8 cellular contexts compared by ENCODE assay signal in the genomic region with DNA sequence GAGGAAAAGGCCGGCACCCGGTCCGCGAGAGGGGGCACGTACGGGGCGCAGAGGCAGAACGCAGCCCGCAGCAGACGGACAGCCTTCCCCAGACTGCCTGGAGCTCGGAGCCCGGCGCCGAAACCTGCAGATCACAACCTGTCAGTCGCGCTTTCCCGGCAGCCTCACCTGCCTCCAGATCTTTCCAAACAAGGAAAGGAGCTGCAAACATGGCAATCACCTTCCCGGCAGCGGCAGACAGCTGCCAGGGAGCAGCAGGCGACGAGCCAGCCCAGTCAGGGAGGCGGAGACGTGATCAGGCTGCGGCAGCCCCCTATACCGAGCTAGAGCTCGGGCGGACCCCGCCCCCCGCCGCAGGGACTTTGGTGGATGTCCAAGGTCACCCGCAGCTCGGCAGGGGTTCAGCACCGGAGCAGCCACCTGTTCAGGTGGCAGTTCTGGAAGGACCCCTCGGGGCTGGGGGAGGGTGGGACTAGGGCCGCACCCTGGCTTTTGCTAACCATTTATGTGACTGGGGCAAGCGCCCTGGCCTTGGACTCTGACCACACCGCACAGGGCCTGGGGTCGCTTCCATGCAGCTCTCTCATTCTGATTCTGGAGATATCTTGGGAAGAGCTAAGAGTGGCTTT.
DNase-seq lines count a peak whose midpoint lies in the region; ATAC-seq, FAIRE-seq and TF ChIP-seq lines count a peak whose summit lies in the region.

No MANE protein-coding gene starts in this region.

- H3K9me3 ChIP-seq in neural cell (ENCODE audit: low read length) = no peaks in the 10 kb centered on the region

- no peak for FAIRE-seq in GM12891 (lab: Jason Lieb, UNC)

- peak; percentile 96 for TF ChIP-seq EP300 in neural cell (conservative IDR thresholded peaks at IDR 0.05; ENCODE audit: poor library complexity, severe bottlenecking)

- H3K27me3 ChIP-seq in neural cell (ENCODE audit: insufficient read depth, low read depth, low read length) = no peaks in the 10 kb centered on the region

- peak overlapping the region in 3 of 7 donors; percentile 4 to 74 (median 43) for H3K27ac Mint-ChIP-seq in CD14-positive monocyte
- no peak overlapping the region for H3K27ac Mint-ChIP-seq in activated CD4-positive, alpha-beta memory T cell treated with anti-CD3 and anti-CD28 coated beads for 36 hours

- H3K36me3 ChIP-seq in neural cell (ENCODE audit: insufficient read depth, low read length) = no peaks in the 10 kb centered on the region

- peaks cover 9 to 17% (median 17%) of the 10 kb centered on the region in 3 donors for H3K27me3 Mint-ChIP-seq in CD14-positive monocyte (ENCODE audit: low read depth in 3 of 3)
- H3K27me3 Mint-ChIP-seq in activated CD4-positive, alpha-beta memory T cell treated with anti-CD3 and anti-CD28 coated beads for 36 hours = peaks cover 53% of the 10 kb centered on the region

- H3K4me3 ChIP-seq in epithelial cell of esophagus (ENCODE audit: low read length) (peak overlapping the region; percentile 45), neural cell (ENCODE audit: low read length) (peak overlapping the region; percentile 78)

- H3K9ac ChIP-seq in neural cell (ENCODE audit: low read length) = peak overlapping the region; percentile 98

- POLR2A ChIA-PET in activated CD4-positive, alpha-beta memory T cell treated with anti-CD3 and anti-CD28 coated beads for 36 hours (lab: Charles Lee) = no interaction called here

- no peaks in the 10 kb centered on the region for H3K79me2 ChIP-seq in neural cell (replicated peaks; ENCODE audit: insufficient read depth, low read length)

- H3K27ac ChIP-seq in neural cell (ENCODE audit: low read length) = peak overlapping the region; percentile 97

- peaks cover 35% of the 10 kb centered on the region for H3K4me1 Mint-ChIP-seq in CD14-positive monocyte
- peaks cover 9% of the 10 kb centered on the region for H3K4me1 Mint-ChIP-seq in activated CD4-positive, alpha-beta memory T cell treated with anti-CD3 and anti-CD28 coated beads for 36 hours (ENCODE audit: low read depth)

- no peak for ATAC-seq in HG03025 (IDR thresholded peaks at IDR 0.05; ENCODE audit: low FRiP score, unreplicated experiment)

- H2AFZ ChIP-seq in neural cell (ENCODE audit: low read depth, low read length) = peak overlapping the region; percentile 60

- no peaks in the 10 kb centered on the region for H3F3A ChIP-seq in neural cell (ENCODE audit: insufficient read depth, low read length, poor library complexity, severe bottlenecking)

- TF ChIP-seq RAD21 in neural cell (conservative IDR thresholded peaks at IDR 0.05) = no peak

- H3K36me3 Mint-ChIP-seq in CD14-positive monocyte = no peaks in the 10 kb centered on the region
- H3K36me3 Mint-ChIP-seq in activated CD4-positive, alpha-beta memory T cell treated with anti-CD3 and anti-CD28 coated beads for 36 hours = no peaks in the 10 kb centered on the region

- TF ChIP-seq CTCF in CD14-positive monocyte (IDR thresholded peaks at IDR 0.05) (no peak), epithelial cell of esophagus (IDR thresholded peaks at IDR 0.05; ENCODE audit: insufficient read depth, low read depth, low read length, missing control alignments) (no peak), neural cell (IDR thresholded peaks at IDR 0.05; ENCODE audit: poor library complexity, severe bottlenecking) (no peak)

- no peak for TF ChIP-seq POLR2A in GM12891 (IDR thresholded peaks at IDR 0.05; ENCODE audit: low read depth, low read length)

- no peaks in the 10 kb centered on the region for H3K9me2 ChIP-seq in neural cell (ENCODE audit: insufficient read depth, low read length)

- peaks cover 2 to 17% (median 8%) of the 10 kb centered on the region in 7 donors for H3K9me3 Mint-ChIP-seq in CD14-positive monocyte
- no peaks in the 10 kb centered on the region for H3K9me3 Mint-ChIP-seq in activated CD4-positive, alpha-beta memory T cell treated with anti-CD3 and anti-CD28 coated beads for 36 hours

- CTCF ChIA-PET in activated CD4-positive, alpha-beta memory T cell treated with anti-CD3 and anti-CD28 coated beads for 36 hours (lab: Charles Lee) = no interaction called here

- no peaks in the 10 kb centered on the region for H4K20me1 ChIP-seq in neural cell (ENCODE audit: insufficient read depth)

- H3K4me3 Mint-ChIP-seq in CD14-positive monocyte = peak overlapping the region; percentile 83 to 93
- H3K4me3 Mint-ChIP-seq in activated CD4-positive, alpha-beta memory T cell treated with anti-CD3 and anti-CD28 coated beads for 36 hours = no peak overlapping the region

- H3K4me2 ChIP-seq in neural cell (ENCODE audit: low read length) = peak overlapping the region; percentile 78

- DNase-seq in CD14-positive monocyte (ENCODE audit: low spot score) (no peak), NCI-H345 (lab: John Stamatoyannopoulos, UW) (peak; percentile 49), epithelial cell of esophagus (ENCODE audit: low read depth) (peak; percentile 76), GM12891 (ENCODE audit: insufficient read length, low spot score) (no peak)
- no peak for DNase-seq in activated CD4-positive, alpha-beta memory T cell treated with anti-CD3 and anti-CD28 coated beads for 36 hours
- no peak for DNase-seq in activated CD4-positive, CD25-positive, alpha-beta regulatory T cell (lab: John Stamatoyannopoulos, UW)

- intact Hi-C loops in CD14-positive monocyte (cut with micrococcal nuclease) = no loop called here
- intact Hi-C loops in activated CD4-positive, alpha-beta memory T cell treated with anti-CD3 and anti-CD28 coated beads for 36 hours (cut with micrococcal nuclease) = no loop called here

TF ChIP-seq in neural cell, 6 proteins besides CTCF, POLR2A, EP300 and RAD21:
- TF ChIP-seq, protein P1, sequence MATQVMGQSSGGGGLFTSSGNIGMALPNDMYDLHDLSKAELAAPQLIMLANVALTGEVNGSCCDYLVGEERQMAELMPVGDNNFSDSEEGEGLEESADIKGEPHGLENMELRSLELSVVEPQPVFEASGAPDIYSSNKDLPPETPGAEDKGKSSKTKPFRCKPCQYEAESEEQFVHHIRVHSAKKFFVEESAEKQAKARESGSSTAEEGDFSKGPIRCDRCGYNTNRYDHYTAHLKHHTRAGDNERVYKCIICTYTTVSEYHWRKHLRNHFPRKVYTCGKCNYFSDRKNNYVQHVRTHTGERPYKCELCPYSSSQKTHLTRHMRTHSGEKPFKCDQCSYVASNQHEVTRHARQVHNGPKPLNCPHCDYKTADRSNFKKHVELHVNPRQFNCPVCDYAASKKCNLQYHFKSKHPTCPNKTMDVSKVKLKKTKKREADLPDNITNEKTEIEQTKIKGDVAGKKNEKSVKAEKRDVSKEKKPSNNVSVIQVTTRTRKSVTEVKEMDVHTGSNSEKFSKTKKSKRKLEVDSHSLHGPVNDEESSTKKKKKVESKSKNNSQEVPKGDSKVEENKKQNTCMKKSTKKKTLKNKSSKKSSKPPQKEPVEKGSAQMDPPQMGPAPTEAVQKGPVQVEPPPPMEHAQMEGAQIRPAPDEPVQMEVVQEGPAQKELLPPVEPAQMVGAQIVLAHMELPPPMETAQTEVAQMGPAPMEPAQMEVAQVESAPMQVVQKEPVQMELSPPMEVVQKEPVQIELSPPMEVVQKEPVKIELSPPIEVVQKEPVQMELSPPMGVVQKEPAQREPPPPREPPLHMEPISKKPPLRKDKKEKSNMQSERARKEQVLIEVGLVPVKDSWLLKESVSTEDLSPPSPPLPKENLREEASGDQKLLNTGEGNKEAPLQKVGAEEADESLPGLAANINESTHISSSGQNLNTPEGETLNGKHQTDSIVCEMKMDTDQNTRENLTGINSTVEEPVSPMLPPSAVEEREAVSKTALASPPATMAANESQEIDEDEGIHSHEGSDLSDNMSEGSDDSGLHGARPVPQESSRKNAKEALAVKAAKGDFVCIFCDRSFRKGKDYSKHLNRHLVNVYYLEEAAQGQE (IDR thresholded peaks at IDR 0.05; ENCODE audit: borderline replicate concordance) = peak; percentile 96
- no peak for TF ChIP-seq TAF1 (IDR thresholded peaks at IDR 0.05; ENCODE audit: low read depth)
- peak; percentile 96 for TF ChIP-seq POLR2AphosphoS5 (IDR thresholded peaks at IDR 0.05)
- TF ChIP-seq MXI1 (conservative IDR thresholded peaks at IDR 0.05; ENCODE audit: poor library complexity, severe bottlenecking) = peak; percentile 17
TF ChIP-seq in neural cell: peak in this region for 3.

TF ChIP-seq in GM12891, 5 proteins besides CTCF, POLR2A, EP300 and RAD21:
- TF ChIP-seq TAF1 (IDR thresholded peaks at IDR 0.05; ENCODE audit: low read depth, low read length) = no peak
- no peak for TF ChIP-seq PAX5 (IDR thresholded peaks at IDR 0.05; ENCODE audit: insufficient read depth, low read length, severe bottlenecking)
- TF ChIP-seq SPI1 (IDR thresholded peaks at IDR 0.05; ENCODE audit: low read depth, low read length) = no peak
- TF ChIP-seq POU2F2 (IDR thresholded peaks at IDR 0.05; ENCODE audit: low read depth, low read length) = no peak
- no peak for TF ChIP-seq POLR2AphosphoS5 (IDR thresholded peaks at IDR 0.05; ENCODE audit: low read depth, low read length)

Comparison
In these comparisons a context has a peak if more than half of its experiments do, and no peak if none do; other contexts are left out.
1. DNase-seq: peak in NCI-H345 (single experiment) and epithelial cell of esophagus (single experiment); none in CD14-positive monocyte (single experiment), GM12891 (single experiment), activated CD4-positive, alpha-beta memory T cell treated with anti-CD3 and anti-CD28 coated beads for 36 hours (single experiment) and activated CD4-positive, CD25-positive, alpha-beta regulatory T cell (0 of 4).